7 cellular contexts compared by ENCODE assay signal in the genomic region with DNA sequence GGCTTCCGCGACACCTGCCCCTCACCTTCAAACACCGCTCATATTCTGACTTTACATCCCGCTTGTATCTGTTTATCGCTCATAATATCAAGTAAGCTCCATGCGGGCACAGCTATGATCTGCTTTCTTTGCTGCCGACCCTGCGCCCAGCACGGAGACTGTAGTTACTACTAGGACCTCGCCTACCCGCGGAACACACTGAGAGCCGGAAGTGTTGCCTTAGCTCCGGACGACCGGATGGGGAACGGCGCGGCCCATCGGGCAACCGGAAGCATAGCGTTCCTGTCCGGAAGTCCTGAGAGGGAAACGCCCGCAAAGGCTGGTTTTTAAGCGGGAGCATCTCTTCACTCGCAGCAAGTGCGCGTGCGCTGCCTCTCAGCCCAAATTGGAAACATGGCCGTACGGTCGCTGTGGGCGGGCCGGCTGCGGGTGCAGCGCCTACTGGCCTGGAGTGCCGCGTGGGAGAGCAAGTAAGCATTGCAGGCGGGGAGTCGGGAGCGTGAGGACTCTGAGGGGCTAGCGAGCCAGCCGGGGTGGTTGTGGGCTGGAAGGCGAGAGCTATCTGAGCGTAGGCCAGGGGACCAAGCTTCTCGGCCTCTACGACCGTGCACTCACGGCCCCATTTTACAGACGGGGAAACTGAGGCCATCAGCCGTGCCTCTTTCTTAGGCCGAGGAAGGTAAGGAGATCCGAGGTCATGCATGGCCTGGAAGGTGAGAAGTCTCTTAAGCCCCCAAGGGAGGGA. TPM values are rescaled to one million over a fixed set of nuclear protein-coding genes. Genes with fewer than 3 reads are reported as not detected.
DNase-seq lines count a peak whose midpoint lies in the region; ATAC-seq, FAIRE-seq and TF ChIP-seq lines count a peak whose summit lies in the region.

GRPEL2 (plus strand) TSS at position 353 of the 745 bp plus-strand sequence; CDS start at position 394, 41 bp downstream.

- peak within 1 kb of the TSS; percentile 99 for H3K4me2 ChIP-seq in astrocyte (ENCODE audit: low read length)

- H3K9ac ChIP-seq in astrocyte (ENCODE audit: low read length) = peak within 1 kb of the TSS; percentile 88

- H4K20me1 ChIP-seq in astrocyte (ENCODE audit: insufficient read depth, low read length) = peaks cover 13% of the 10 kb centered on the region

- ATAC-seq in GM18499 (IDR thresholded peaks at IDR 0.05; ENCODE audit: insufficient read depth, unreplicated experiment) (peak; percentile 73), HG02938 (IDR thresholded peaks at IDR 0.05; ENCODE audit: unreplicated experiment) (peak; percentile 93)

- peaks cover 6% of the 10 kb centered on the region for H3K4me1 ChIP-seq in astrocyte (ENCODE audit: insufficient read depth, low read length)

- H3K4me3 Mint-ChIP-seq in T-helper 2 cell treated with Interferon-gamma antibody and Interleukin-4, amounts not matched to agents 5 μg/mL and 100 μg/mL, for 36 hours = peak within 1 kb of the TSS; percentile 84
- peak within 1 kb of the TSS; percentile 98 for H3K4me3 Mint-ChIP-seq in astrocyte (ENCODE audit: unreplicated experiment)

- peaks cover 27% of the 10 kb centered on the region for H3K36me3 ChIP-seq in astrocyte (ENCODE audit: insufficient read depth, low read length)

- H2AFZ ChIP-seq in astrocyte (ENCODE audit: low read depth, low read length) = peak within 1 kb of the TSS; percentile 94

- peak within 1 kb of the TSS; percentile 99 for H3K4me3 ChIP-seq in astrocyte (ENCODE audit: insufficient read depth, low read depth, low read length)

- DNase-seq in NCI-H1930 (lab: John Stamatoyannopoulos, UW) = peak; percentile 81 to 90
- peak; percentile 96 for DNase-seq in T-helper 2 cell treated with Interferon-gamma antibody and Interleukin-4, amounts not matched to agents 5 μg/mL and 100 μg/mL, for 36 hours (ENCODE audit: low spot score)
- DNase-seq in astrocyte (ENCODE audit: low read depth) = peak; percentile 95
- peak; percentile 94 for DNase-seq in hepatic stellate cell (ENCODE audit: low spot score)
- peak; percentile 95 for DNase-seq in renal cortical epithelial cell (ENCODE audit: low read depth)

- peaks cover 46% of the 10 kb centered on the region for H3K4me1 Mint-ChIP-seq in T-helper 2 cell treated with Interferon-gamma antibody and Interleukin-4, amounts not matched to agents 5 μg/mL and 100 μg/mL, for 36 hours (ENCODE audit: low read depth)
- peaks cover 19% of the 10 kb centered on the region for H3K4me1 Mint-ChIP-seq in astrocyte (ENCODE audit: low read depth, unreplicated experiment)

- H3K79me2 ChIP-seq in astrocyte (ENCODE audit: insufficient read depth, low read length) = peaks cover 27% of the 10 kb centered on the region

- peak; percentile 63 for FAIRE-seq in astrocyte (lab: Jason Lieb, UNC)

- H3K9me3 ChIP-seq in astrocyte (ENCODE audit: insufficient read depth, low read depth, low read length) = no peaks in the 10 kb centered on the region

- no peaks in the 10 kb centered on the region for H3K27me3 Mint-ChIP-seq in T-helper 2 cell treated with Interferon-gamma antibody and Interleukin-4, amounts not matched to agents 5 μg/mL and 100 μg/mL, for 36 hours (ENCODE audit: low read depth)
- H3K27me3 Mint-ChIP-seq in astrocyte (ENCODE audit: low read depth, unreplicated experiment) = no peaks in the 10 kb centered on the region

- H3K36me3 Mint-ChIP-seq in T-helper 2 cell treated with Interferon-gamma antibody and Interleukin-4, amounts not matched to agents 5 μg/mL and 100 μg/mL, for 36 hours (ENCODE audit: low read depth) = peaks cover 47% of the 10 kb centered on the region
- H3K36me3 Mint-ChIP-seq in astrocyte (ENCODE audit: low read depth, unreplicated experiment) = peaks cover 18% of the 10 kb centered on the region

- H3K9me3 Mint-ChIP-seq in T-helper 2 cell treated with Interferon-gamma antibody and Interleukin-4, amounts not matched to agents 5 μg/mL and 100 μg/mL, for 36 hours = no peaks in the 10 kb centered on the region
- no peaks in the 10 kb centered on the region for H3K9me3 Mint-ChIP-seq in astrocyte (ENCODE audit: unreplicated experiment)

- no peaks in the 10 kb centered on the region for H3K27me3 ChIP-seq in astrocyte (ENCODE audit: insufficient read depth, low read length)

- TF ChIP-seq CTCF in astrocyte (IDR thresholded peaks at IDR 0.05; ENCODE audit: insufficient read depth, low read depth, low read length) = no peak

- H3K27ac ChIP-seq in astrocyte (ENCODE audit: low read depth, low read length) = peak within 1 kb of the TSS; percentile 59

- peak within 1 kb of the TSS; percentile 82 for H3K27ac Mint-ChIP-seq in T-helper 2 cell treated with Interferon-gamma antibody and Interleukin-4, amounts not matched to agents 5 μg/mL and 100 μg/mL, for 36 hours
- peak within 1 kb of the TSS; percentile 98 for H3K27ac Mint-ChIP-seq in astrocyte (ENCODE audit: unreplicated experiment)

RNA-seq across cellular contexts. Expression of gene GRPEL2, which starts in this region (rescaled TPM):
- total RNA-seq in astrocyte (26.0 and 30.0 TPM in 2 replicates), renal cortical epithelial cell (16.0 and 27.6 TPM in 2 replicates)

Comparison
In these comparisons a context has a peak if more than half of its experiments do, and no peak if none do; other contexts are left out.
1. Peak in every context shown above with its lines: DNase-seq, ATAC-seq, H3K4me3 ChIP-seq and H3K27ac ChIP-seq.